In the genomic region with DNA sequence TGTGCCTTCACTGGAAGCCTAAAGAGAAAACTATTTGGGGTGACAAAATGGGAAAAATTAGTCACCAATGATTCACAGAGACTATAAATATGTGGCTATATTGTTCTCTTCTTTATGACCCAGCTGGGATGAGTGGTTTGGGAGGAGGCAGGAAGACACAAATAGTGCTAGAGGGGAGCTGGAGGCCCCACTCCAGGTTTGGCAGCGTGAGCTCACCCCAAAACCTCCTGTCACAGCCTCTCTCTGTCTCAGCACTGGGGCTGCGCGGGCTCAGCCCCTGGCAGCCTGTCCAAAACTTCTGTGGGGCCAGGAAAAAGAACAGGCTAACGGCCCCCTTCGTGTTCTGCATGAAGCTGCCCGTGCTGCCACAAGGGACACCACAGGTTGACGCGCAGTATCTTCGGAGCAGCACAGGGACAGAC, we compare ENCODE assay signal across 12 cellular contexts.
DNase-seq lines count a peak whose midpoint lies in the region; ATAC-seq lines count a peak whose summit lies in the region.
"Had no signal": no experiment of that assay in that cellular context is flagged by ENCODE, and none has a peak within 500 bp of the region (broad histone marks: within the 10 kb centered on the region; RNA-seq: fewer than 3 reads in every experiment).

No MANE protein-coding gene starts in this region.

- no peaks in the 10 kb centered on the region for H3K36me3 Mint-ChIP-seq in activated CD4-positive, alpha-beta T cell treated with anti-CD3 and anti-CD28 coated beads, Interleukin-2, amount 10 ng/mL, durations not matched to agents 24 days and 14 days (ENCODE audit: low read depth)

- H3K27me3 Mint-ChIP-seq in activated CD4-positive, alpha-beta T cell treated with anti-CD3 and anti-CD28 coated beads, Interleukin-2, amount 10 ng/mL, durations not matched to agents 24 days and 14 days, result no peaks in the 10 kb centered on the region

- intact Hi-C loops in activated CD4-positive, alpha-beta T cell treated with anti-CD3 and anti-CD28 coated beads, Interleukin-2, amount 10 ng/mL, durations not matched to agents 24 days and 14 days (cut with micrococcal nuclease), result loop anchor here (2.0 kb wide), 1 partner anchor 49 kb away; no protein-coding TSS in a partner anchor
- intact Hi-C loops in cardiac septum (cut with DNase I), result no loop called here

- peaks cover 37% of the 10 kb centered on the region for H3K4me1 Mint-ChIP-seq in activated CD4-positive, alpha-beta T cell treated with anti-CD3 and anti-CD28 coated beads, Interleukin-2, amount 10 ng/mL, durations not matched to agents 24 days and 14 days

- H3K27ac Mint-ChIP-seq in activated CD4-positive, alpha-beta T cell treated with anti-CD3 and anti-CD28 coated beads, Interleukin-2, amount 10 ng/mL, durations not matched to agents 24 days and 14 days, result peak overlapping the region; percentile 51

- no peak overlapping the region for H3K4me3 Mint-ChIP-seq in activated CD4-positive, alpha-beta T cell treated with anti-CD3 and anti-CD28 coated beads, Interleukin-2, amount 10 ng/mL, durations not matched to agents 24 days and 14 days

- ATAC-seq in HG02678 (IDR thresholded peaks at IDR 0.05; ENCODE audit: unreplicated experiment), result no peak

- peaks cover 13% of the 10 kb centered on the region for H3K9me3 Mint-ChIP-seq in activated CD4-positive, alpha-beta T cell treated with anti-CD3 and anti-CD28 coated beads, Interleukin-2, amount 10 ng/mL, durations not matched to agents 24 days and 14 days

- H3K4me3 ChIP-seq in skeletal muscle cell (ENCODE audit: low read depth, low read length), result no peak overlapping the region

- DNase-seq in activated CD4-positive, alpha-beta T cell treated with anti-CD3 and anti-CD28 coated beads, Interleukin-2, amount 10 ng/mL, durations not matched to agents 24 days and 14 days, result no peak
- DNase-seq in activated CD4-positive, alpha-beta T cell treated with anti-CD3 and anti-CD28 coated beads, Interleukin-2, amount 50 U/mL, for 1 hour, result no peak
- DNase-seq in LHCN-M2 (ENCODE audit: low read depth) (peak; percentile 60), dedifferentiated amniotic fluid mesenchymal stem cell (ENCODE audit: extremely low spot score) (peak; percentile 64), skeletal muscle cell (ENCODE audit: low read depth) (peak; percentile 56), cardiac septum (ENCODE audit: low spot score) (no peak), ureter (ENCODE audit: low spot score) (no peak)
- DNase-seq: activated effector memory CD4-positive, alpha-beta T cell treated with anti-CD3 and anti-CD28 coated beads, Interleukin-2, amount 50 U/mL, for 16 hours; Kasumi-1; OCI-M1; right cardiac atrium had no signal

Comparison
In these comparisons a context has a peak if more than half of its experiments do, and no peak if none do; other contexts are left out.
1. DNase-seq: peak in LHCN-M2 (single experiment), dedifferentiated amniotic fluid mesenchymal stem cell (single experiment) and skeletal muscle cell (single experiment); none in activated CD4-positive, alpha-beta T cell treated with anti-CD3 and anti-CD28 coated beads, Interleukin-2, amount 10 ng/mL, durations not matched to agents 24 days and 14 days (single experiment), activated CD4-positive, alpha-beta T cell treated with anti-CD3 and anti-CD28 coated beads, Interleukin-2, amount 50 U/mL, for 1 hour (single experiment), cardiac septum (single experiment) and ureter (single experiment).